In genomic region chr6:84346372-84346771, GRCh38 we compare ENCODE assay signal across 18 cellular contexts.
DNase-seq lines count a peak whose midpoint lies in the region; ATAC-seq, FAIRE-seq and TF ChIP-seq lines count a peak whose summit lies in the region.
"Had no signal": no experiment of that assay in that cellular context is flagged by ENCODE, and none has a peak within 500 bp of the region (broad histone marks: within the 10 kb centered on the region; RNA-seq: fewer than 3 reads in every experiment).

No MANE protein-coding gene starts in this region.

- H3K9ac ChIP-seq in neural progenitor cell = no peak overlapping the region

- no peaks in the 10 kb centered on the region for H3F3A ChIP-seq in neural progenitor cell (ENCODE audit: low read depth)

- no peak overlapping the region for H2AFZ ChIP-seq in neural progenitor cell (replicated peaks)

- peak; percentile 22 for DNase-seq in COR-L47 (lab: John Stamatoyannopoulos, UW)
- DNase-seq in LHCN-M2 (ENCODE audit: low read depth) = peak; percentile 12
- no peak for DNase-seq in brain microvascular endothelial cell
- DNase-seq in neural progenitor cell (ENCODE audit: low spot score) = no peak
- no peak for DNase-seq in pancreas
- no peak for DNase-seq in NCI-H1417 treated with DMSO at 0.1 percent for 48 hours (lab: John Stamatoyannopoulos, UW)
- DNase-seq: activated CD4-positive, alpha-beta T cell treated with anti-CD3 and anti-CD28 coated beads for 1 hour; activated naive CD8-positive, alpha-beta T cell treated with anti-CD3 and anti-CD28 coated beads for 36 hours; H9; hippocampal formation; KBM-7; left colon; NCI-H1436; NCI-H446 treated with DMSO at 0.1 percent for 48 hours; Peyer's patch; T-helper 17 cell had no signal

- H3K9me3 ChIP-seq in neural progenitor cell (ENCODE audit: low read depth) (no peaks in the 10 kb centered on the region), pancreas (no peaks in the 10 kb centered on the region)
- H3K9me3 ChIP-seq: Peyer's patch, thoracic aorta had no signal

- H3K27me3 Mint-ChIP-seq in neural progenitor cell (ENCODE audit: insufficient read depth, low read depth) = peaks cover 2% of the 10 kb centered on the region
- H3K27me3 Mint-ChIP-seq: activated naive CD8-positive, alpha-beta T cell treated with anti-CD3 and anti-CD28 coated beads for 36 hours; T-helper 17 cell had no signal

- no peaks in the 10 kb centered on the region for H3K9me3 Mint-ChIP-seq in neural progenitor cell
- H3K9me3 Mint-ChIP-seq: activated naive CD8-positive, alpha-beta T cell treated with anti-CD3 and anti-CD28 coated beads for 36 hours; H9 had no signal

- H3K4me1 ChIP-seq in neural progenitor cell = no peaks in the 10 kb centered on the region
- no peaks in the 10 kb centered on the region for H3K4me1 ChIP-seq in pancreas
- H3K4me1 ChIP-seq: Peyer's patch had no signal

- FAIRE-seq in pancreas (lab: Jason Lieb, UNC) = no peak

- H3K27me3 ChIP-seq in brain microvascular endothelial cell (replicated peaks) = no peaks in the 10 kb centered on the region
- no peaks in the 10 kb centered on the region for H3K27me3 ChIP-seq in neural progenitor cell
- H3K27me3 ChIP-seq in pancreas = no peaks in the 10 kb centered on the region
- H3K27me3 ChIP-seq: Peyer's patch had no signal

- no peak overlapping the region for H3K4me2 ChIP-seq in neural progenitor cell

- H3K27ac ChIP-seq in brain microvascular endothelial cell (no peak overlapping the region), neural progenitor cell (no peak overlapping the region), pancreas (no peak overlapping the region)
- H3K27ac ChIP-seq: Peyer's patch, thoracic aorta had no signal

- H3K79me2 ChIP-seq in neural progenitor cell (ENCODE audit: low read depth) = no peaks in the 10 kb centered on the region

- no peaks in the 10 kb centered on the region for H3K36me3 ChIP-seq in brain microvascular endothelial cell (replicated peaks)
- H3K36me3 ChIP-seq in neural progenitor cell = no peaks in the 10 kb centered on the region
- H3K36me3 ChIP-seq in pancreas = no peaks in the 10 kb centered on the region
- H3K36me3 ChIP-seq: Peyer's patch, thoracic aorta had no signal

- H3K4me1 Mint-ChIP-seq in neural progenitor cell = peaks cover 1% of the 10 kb centered on the region
- H3K4me1 Mint-ChIP-seq: activated naive CD8-positive, alpha-beta T cell treated with anti-CD3 and anti-CD28 coated beads for 36 hours; H9; T-helper 17 cell had no signal

- no peak overlapping the region for H3K4me3 Mint-ChIP-seq in neural progenitor cell
- H3K4me3 Mint-ChIP-seq: activated naive CD8-positive, alpha-beta T cell treated with anti-CD3 and anti-CD28 coated beads for 36 hours; H9; T-helper 17 cell had no signal

- H4K20me1 ChIP-seq in neural progenitor cell (ENCODE audit: low read depth) = no peaks in the 10 kb centered on the region

- ATAC-seq in GM21526 (IDR thresholded peaks at IDR 0.05; ENCODE audit: low FRiP score, unreplicated experiment) (no peak), pancreas (no peak)
- ATAC-seq: left colon, T-helper 17 cell had no signal

- in situ Hi-C loops in brain microvascular endothelial cell (cut with HindIII; ENCODE audit: low pct_ligation_motif_present, low sequenced_read_pairs) = no loop called here

- intact Hi-C loops in pancreas (cut with DNase I) = no loop called here

- no peak overlapping the region for H3K4me3 ChIP-seq in brain microvascular endothelial cell (ENCODE audit: low read depth, low read length)
- no peak overlapping the region for H3K4me3 ChIP-seq in neural progenitor cell
- no peak overlapping the region for H3K4me3 ChIP-seq in pancreas
- H3K4me3 ChIP-seq: Peyer's patch, thoracic aorta had no signal

- H3K27ac Mint-ChIP-seq in neural progenitor cell = no peak overlapping the region
- H3K27ac Mint-ChIP-seq: activated naive CD8-positive, alpha-beta T cell treated with anti-CD3 and anti-CD28 coated beads for 36 hours; H9; T-helper 17 cell had no signal

- TF ChIP-seq CTCF in brain microvascular endothelial cell (IDR thresholded peaks at IDR 0.05; ENCODE audit: low read depth, low read length, missing control alignments) (peak; percentile 3), neural progenitor cell (IDR thresholded peaks at IDR 0.05) (peak; percentile 29), pancreas (IDR thresholded peaks at IDR 0.05) (no peak)

- H3K36me3 Mint-ChIP-seq in neural progenitor cell = no peaks in the 10 kb centered on the region
- H3K36me3 Mint-ChIP-seq: activated naive CD8-positive, alpha-beta T cell treated with anti-CD3 and anti-CD28 coated beads for 36 hours had no signal

Comparison
In these comparisons a context has a peak if more than half of its experiments do, and no peak if none do; other contexts are left out.
1. DNase-seq: peak in COR-L47 (single experiment) and LHCN-M2 (single experiment); none in brain microvascular endothelial cell (single experiment), neural progenitor cell (single experiment), pancreas (0 of 6) and NCI-H1417 treated with DMSO at 0.1 percent for 48 hours (single experiment).
2. CTCF ChIP-seq: peak in brain microvascular endothelial cell (single experiment) and neural progenitor cell (single experiment); none in pancreas (0 of 4).